Comparison of ENCODE assay signal across 25 cellular contexts in genomic region chr6:89284081-89284480, GRCh38. TPM values are rescaled to one million over a fixed set of nuclear protein-coding genes. Genes with fewer than 3 reads are reported as not detected.
DNase-seq lines count a peak whose midpoint lies in the region; FAIRE-seq and TF ChIP-seq lines count a peak whose summit lies in the region.
"Had no signal": no experiment of that assay in that cellular context is flagged by ENCODE, and none has a peak within 500 bp of the region (broad histone marks: within the 10 kb centered on the region; RNA-seq: fewer than 3 reads in every experiment).

No MANE protein-coding gene starts in this region.

- no peaks in the 10 kb centered on the region for H3K36me3 ChIP-seq in bronchial epithelial cell (ENCODE audit: control insufficient read depth, insufficient read depth, low read length)
- H3K36me3 ChIP-seq in tibial nerve, result no peaks in the 10 kb centered on the region
- H3K36me3 ChIP-seq: BE2C, BLaER1 had no signal

- H3K36me3 Mint-ChIP-seq in nephron progenitor cell (ENCODE audit: low read depth), result no peaks in the 10 kb centered on the region
- H3K36me3 Mint-ChIP-seq: CD14-positive monocyte; CD8-positive, alpha-beta T cell had no signal

- no peaks in the 10 kb centered on the region for H3K9me3 Mint-ChIP-seq in nephron progenitor cell
- H3K9me3 Mint-ChIP-seq: CD4-positive, alpha-beta T cell; CD8-positive, alpha-beta T cell had no signal

- TF ChIP-seq CTCF in bronchial epithelial cell (IDR thresholded peaks at IDR 0.05; ENCODE audit: insufficient read depth, low read length, severe bottlenecking) (no peak), nephron progenitor cell (IDR thresholded peaks at IDR 0.05) (no peak), tibial nerve (IDR thresholded peaks at IDR 0.05) (no peak)

- H3K4me3 ChIP-seq in bronchial epithelial cell (ENCODE audit: low read depth, low read length), result no peak overlapping the region
- no peak overlapping the region for H3K4me3 ChIP-seq in tibial nerve
- H3K4me3 ChIP-seq: A549, BLaER1 had no signal

- H3K9me3 ChIP-seq in tibial nerve, result no peaks in the 10 kb centered on the region
- H3K9me3 ChIP-seq: A549, BE2C, BLaER1, Caco-2 had no signal

- no peak overlapping the region for H3K27ac ChIP-seq in tibial nerve
- H3K27ac ChIP-seq: 22Rv1, A549, BLaER1 had no signal

- no peak overlapping the region for H3K4me3 Mint-ChIP-seq in nephron progenitor cell
- H3K4me3 Mint-ChIP-seq: CD14-positive monocyte; CD4-positive, alpha-beta T cell; CD8-positive, alpha-beta T cell had no signal

- H3K4me1 ChIP-seq in tibial nerve, result no peaks in the 10 kb centered on the region
- H3K4me1 ChIP-seq: A549, BE2C, BLaER1, Caco-2 had no signal

- no peak for TF ChIP-seq EP300 in tibial nerve (IDR thresholded peaks at IDR 0.05)

- no peak for TF ChIP-seq POLR2A in GM12891 (IDR thresholded peaks at IDR 0.05; ENCODE audit: low read depth, low read length)
- TF ChIP-seq POLR2A in tibial nerve (IDR thresholded peaks at IDR 0.05), result no peak

- H3K27ac Mint-ChIP-seq in nephron progenitor cell, result peak overlapping the region; percentile 46
- H3K27ac Mint-ChIP-seq: CD14-positive monocyte; CD4-positive, alpha-beta T cell; CD8-positive, alpha-beta T cell had no signal

- H3K27me3 Mint-ChIP-seq in nephron progenitor cell (ENCODE audit: low read depth, poor library complexity), result peaks cover 3% of the 10 kb centered on the region
- H3K27me3 Mint-ChIP-seq: CD4-positive, alpha-beta T cell had no signal

- H3K4me1 Mint-ChIP-seq in nephron progenitor cell, result peaks cover 21% of the 10 kb centered on the region

- FAIRE-seq in GM12891 (lab: Jason Lieb, UNC) (peak; percentile 70), HTR-8/SVneo (lab: Jason Lieb, UNC) (peak; percentile 4), bronchial epithelial cell (lab: Jason Lieb, UNC) (peak; percentile 43)
- FAIRE-seq: A549, D721Med, G401.6, GM12892, GM18507 had no signal

- 87 to 94% methylated on average over 3 of the region's 3 CpGs for WGBS in tibial nerve, 2 donors

- DNase-seq in GM12891 (ENCODE audit: insufficient read length, low spot score) (no peak), HTR-8/SVneo (ENCODE audit: insufficient read length, low spot score) (no peak), bronchial epithelial cell (ENCODE audit: low read depth) (no peak), nephron progenitor cell (no peak), NCI-H128 (lab: John Stamatoyannopoulos, UW; ENCODE audit: unreplicated experiment) (no peak), tibial nerve (ENCODE audit: low spot score in 2 of 2) (no peak), Ammon's horn (ENCODE audit: low spot score) (no peak)
- DNase-seq: AML-193; BE2C; C1 segment of cervical spinal cord; Caco-2; Calu3; CD4-positive, alpha-beta T cell; CD8-positive, alpha-beta T cell; DMS79 treated with DMSO at 0.1 percent for 48 hours; GF-D8 had no signal

- H3K27me3 ChIP-seq in bronchial epithelial cell (ENCODE audit: control insufficient read depth, insufficient read depth, low read length) (peaks cover 15% of the 10 kb centered on the region), tibial nerve (no peaks in the 10 kb centered on the region)
- H3K27me3 ChIP-seq: BE2C, BLaER1 had no signal

TF ChIP-seq in GM12891, 5 proteins besides CTCF, POLR2A, EP300 and RAD21:
- no peak for TF ChIP-seq SPI1 (IDR thresholded peaks at IDR 0.05; ENCODE audit: low read depth, low read length)
- no peak for TF ChIP-seq TAF1 (IDR thresholded peaks at IDR 0.05; ENCODE audit: low read depth, low read length)
- TF ChIP-seq POU2F2 (IDR thresholded peaks at IDR 0.05; ENCODE audit: low read depth, low read length), result no peak
- no peak for TF ChIP-seq PAX5 (IDR thresholded peaks at IDR 0.05; ENCODE audit: insufficient read depth, low read length, severe bottlenecking)
- TF ChIP-seq POLR2AphosphoS5 (IDR thresholded peaks at IDR 0.05; ENCODE audit: low read depth, low read length), result no peak

RNA-seq across cellular contexts. Expression of gene GABRR2, which starts 31.0 kb away (rescaled TPM):
- polyA plus RNA-seq in GM12891 (2012; ENCODE audit: low read depth, missing spikeins), result 0.21 TPM
- total RNA-seq in bronchial epithelial cell, result under 0.01 and 0.26 TPM in 2 replicates
- total RNA-seq in tibial nerve, result 1 to 10 TPM in 1 of 4 donors, under 1 TPM in 1, not detected in 2; 0.84 to 3.6 TPM
- total RNA-seq: A172 had no signal
- polyA plus RNA-seq: CD14-positive monocyte had no signal
